ENCODE assay signal across 1 cellular context in the genomic region with DNA sequence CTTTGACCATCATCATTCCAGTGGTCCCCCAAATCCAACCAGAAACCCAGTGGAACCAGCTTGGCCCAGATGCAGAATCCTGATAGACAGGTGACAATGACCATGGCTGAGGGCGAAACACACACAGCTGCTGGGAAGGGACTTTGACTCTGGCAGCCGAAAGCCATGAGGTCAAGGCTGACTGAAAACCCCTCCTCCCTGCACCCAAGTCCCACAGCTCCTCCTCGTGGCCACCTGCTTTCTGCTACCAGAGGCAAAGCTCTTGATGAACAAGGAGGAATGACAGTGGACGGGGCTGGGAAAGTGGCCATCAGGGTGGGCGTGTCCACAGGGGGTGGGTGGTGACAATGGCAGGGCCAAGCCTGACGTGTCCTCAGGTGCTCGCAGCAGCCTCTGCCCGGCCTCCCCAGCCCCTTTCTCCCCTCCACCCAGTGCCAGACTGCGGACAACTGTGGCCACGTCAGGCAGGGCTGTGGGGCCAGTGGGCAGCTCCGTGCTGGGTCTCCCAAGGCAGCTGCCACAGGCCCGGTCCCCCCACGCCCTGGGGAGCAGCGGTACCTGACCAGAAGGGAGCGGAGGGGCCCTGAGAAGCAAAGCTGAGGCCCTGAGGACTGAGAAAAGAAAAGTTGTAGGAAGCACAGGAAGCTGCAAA.
TF ChIP-seq lines count a peak whose summit lies in the region.

No MANE protein-coding gene starts in this region.

TF ChIP-seq in HepG2, 621 proteins besides CTCF, POLR2A, EP300 and RAD21 (continued from another document and continues in another):
- TF ChIP-seq, protein P1, sequence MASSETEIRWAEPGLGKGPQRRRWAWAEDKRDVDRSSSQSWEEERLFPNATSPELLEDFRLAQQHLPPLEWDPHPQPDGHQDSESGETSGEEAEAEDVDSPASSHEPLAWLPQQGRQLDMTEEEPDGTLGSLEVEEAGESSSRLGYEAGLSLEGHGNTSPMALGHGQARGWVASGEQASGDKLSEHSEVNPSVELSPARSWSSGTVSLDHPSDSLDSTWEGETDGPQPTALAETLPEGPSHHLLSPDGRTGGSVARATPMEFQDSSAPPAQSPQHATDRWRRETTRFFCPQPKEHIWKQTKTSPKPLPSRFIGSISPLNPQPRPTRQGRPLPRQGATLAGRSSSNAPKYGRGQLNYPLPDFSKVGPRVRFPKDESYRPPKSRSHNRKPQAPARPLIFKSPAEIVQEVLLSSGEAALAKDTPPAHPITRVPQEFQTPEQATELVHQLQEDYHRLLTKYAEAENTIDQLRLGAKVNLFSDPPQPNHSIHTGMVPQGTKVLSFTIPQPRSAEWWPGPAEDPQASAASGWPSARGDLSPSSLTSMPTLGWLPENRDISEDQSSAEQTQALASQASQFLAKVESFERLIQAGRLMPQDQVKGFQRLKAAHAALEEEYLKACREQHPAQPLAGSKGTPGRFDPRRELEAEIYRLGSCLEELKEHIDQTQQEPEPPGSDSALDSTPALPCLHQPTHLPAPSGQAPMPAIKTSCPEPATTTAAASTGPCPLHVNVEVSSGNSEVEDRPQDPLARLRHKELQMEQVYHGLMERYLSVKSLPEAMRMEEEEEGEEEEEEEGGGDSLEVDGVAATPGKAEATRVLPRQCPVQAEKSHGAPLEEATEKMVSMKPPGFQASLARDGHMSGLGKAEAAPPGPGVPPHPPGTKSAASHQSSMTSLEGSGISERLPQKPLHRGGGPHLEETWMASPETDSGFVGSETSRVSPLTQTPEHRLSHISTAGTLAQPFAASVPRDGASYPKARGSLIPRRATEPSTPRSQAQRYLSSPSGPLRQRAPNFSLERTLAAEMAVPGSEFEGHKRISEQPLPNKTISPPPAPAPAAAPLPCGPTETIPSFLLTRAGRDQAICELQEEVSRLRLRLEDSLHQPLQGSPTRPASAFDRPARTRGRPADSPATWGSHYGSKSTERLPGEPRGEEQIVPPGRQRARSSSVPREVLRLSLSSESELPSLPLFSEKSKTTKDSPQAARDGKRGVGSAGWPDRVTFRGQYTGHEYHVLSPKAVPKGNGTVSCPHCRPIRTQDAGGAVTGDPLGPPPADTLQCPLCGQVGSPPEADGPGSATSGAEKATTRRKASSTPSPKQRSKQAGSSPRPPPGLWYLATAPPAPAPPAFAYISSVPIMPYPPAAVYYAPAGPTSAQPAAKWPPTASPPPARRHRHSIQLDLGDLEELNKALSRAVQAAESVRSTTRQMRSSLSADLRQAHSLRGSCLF (CRISPR knock-in tag; IDR thresholded peaks at IDR 0.05; ENCODE audit: borderline replicate concordance) = no peak
- TF ChIP-seq ZNF720 (CRISPR knock-in tag; IDR thresholded peaks at IDR 0.05) = no peak
- peak; percentile 96 for TF ChIP-seq MEIS2 (CRISPR knock-in tag; IDR thresholded peaks at IDR 0.05)
- TF ChIP-seq HNF1B (CRISPR knock-in tag; IDR thresholded peaks at IDR 0.05) = peak; percentile 91
- no peak for TF ChIP-seq CHCHD3 (CRISPR knock-in tag; IDR thresholded peaks at IDR 0.05)
- TF ChIP-seq ZBTB34 (CRISPR knock-in tag; IDR thresholded peaks at IDR 0.05) = no peak
- no peak for TF ChIP-seq ZBTB2 (CRISPR knock-in tag; IDR thresholded peaks at IDR 0.05; ENCODE audit: low read depth)
- peak; percentile 24; the same call in 1 of the 2 replicates for TF ChIP-seq BHLHE40 (IDR thresholded peaks at IDR 0.05; ENCODE audit: low read length)
- TF ChIP-seq KLF9 (CRISPR knock-in tag; IDR thresholded peaks at IDR 0.05; ENCODE audit: low read depth) = 0 out of 2 replicates have a peak, but pooled peaks have one; percentile 85
- TF ChIP-seq, protein P2, sequence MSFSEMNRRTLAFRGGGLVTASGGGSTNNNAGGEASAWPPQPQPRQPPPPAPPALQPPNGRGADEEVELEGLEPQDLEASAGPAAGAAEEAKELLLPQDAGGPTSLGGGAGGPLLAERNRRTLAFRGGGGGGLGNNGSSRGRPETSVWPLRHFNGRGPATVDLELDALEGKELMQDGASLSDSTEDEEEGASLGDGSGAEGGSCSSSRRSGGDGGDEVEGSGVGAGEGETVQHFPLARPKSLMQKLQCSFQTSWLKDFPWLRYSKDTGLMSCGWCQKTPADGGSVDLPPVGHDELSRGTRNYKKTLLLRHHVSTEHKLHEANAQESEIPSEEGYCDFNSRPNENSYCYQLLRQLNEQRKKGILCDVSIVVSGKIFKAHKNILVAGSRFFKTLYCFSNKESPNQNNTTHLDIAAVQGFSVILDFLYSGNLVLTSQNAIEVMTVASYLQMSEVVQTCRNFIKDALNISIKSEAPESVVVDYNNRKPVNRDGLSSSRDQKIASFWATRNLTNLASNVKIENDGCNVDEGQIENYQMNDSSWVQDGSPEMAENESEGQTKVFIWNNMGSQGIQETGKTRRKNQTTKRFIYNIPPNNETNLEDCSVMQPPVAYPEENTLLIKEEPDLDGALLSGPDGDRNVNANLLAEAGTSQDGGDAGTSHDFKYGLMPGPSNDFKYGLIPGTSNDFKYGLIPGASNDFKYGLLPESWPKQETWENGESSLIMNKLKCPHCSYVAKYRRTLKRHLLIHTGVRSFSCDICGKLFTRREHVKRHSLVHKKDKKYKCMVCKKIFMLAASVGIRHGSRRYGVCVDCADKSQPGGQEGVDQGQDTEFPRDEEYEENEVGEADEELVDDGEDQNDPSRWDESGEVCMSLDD (CRISPR knock-in tag; IDR thresholded peaks at IDR 0.05; ENCODE audit: borderline replicate concordance) = no peak
- no peak for TF ChIP-seq ZNF552 (CRISPR knock-in tag; IDR thresholded peaks at IDR 0.05; ENCODE audit: borderline replicate concordance)
- peak; percentile 97 for TF ChIP-seq RXRA (CRISPR knock-in tag; IDR thresholded peaks at IDR 0.05)
- TF ChIP-seq, protein P3, sequence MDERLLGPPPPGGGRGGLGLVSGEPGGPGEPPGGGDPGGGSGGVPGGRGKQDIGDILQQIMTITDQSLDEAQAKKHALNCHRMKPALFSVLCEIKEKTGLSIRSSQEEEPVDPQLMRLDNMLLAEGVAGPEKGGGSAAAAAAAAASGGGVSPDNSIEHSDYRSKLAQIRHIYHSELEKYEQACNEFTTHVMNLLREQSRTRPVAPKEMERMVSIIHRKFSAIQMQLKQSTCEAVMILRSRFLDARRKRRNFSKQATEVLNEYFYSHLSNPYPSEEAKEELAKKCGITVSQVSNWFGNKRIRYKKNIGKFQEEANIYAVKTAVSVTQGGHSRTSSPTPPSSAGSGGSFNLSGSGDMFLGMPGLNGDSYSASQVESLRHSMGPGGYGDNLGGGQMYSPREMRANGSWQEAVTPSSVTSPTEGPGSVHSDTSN (CRISPR knock-in tag; IDR thresholded peaks at IDR 0.05) = peak; percentile 41
- no peak for TF ChIP-seq NFATC3 (CRISPR knock-in tag; IDR thresholded peaks at IDR 0.05)
- TF ChIP-seq ZNF17 (CRISPR knock-in tag; IDR thresholded peaks at IDR 0.05) = no peak
- TF ChIP-seq BRF2 (CRISPR knock-in tag; IDR thresholded peaks at IDR 0.05) = no peak
- peak; percentile 41; the same call in 1 of the 2 replicates for TF ChIP-seq MAZ (IDR thresholded peaks at IDR 0.05; ENCODE audit: borderline replicate concordance, low read depth, low read length)
- peak; percentile 84 for TF ChIP-seq MAZ (CRISPR knock-in tag; IDR thresholded peaks at IDR 0.05; ENCODE audit: low read depth)
- TF ChIP-seq HINFP (CRISPR knock-in tag; IDR thresholded peaks at IDR 0.05; ENCODE audit: low read depth) = peak; percentile 73; the same call in 1 of the 2 replicates
- TF ChIP-seq, protein P4, sequence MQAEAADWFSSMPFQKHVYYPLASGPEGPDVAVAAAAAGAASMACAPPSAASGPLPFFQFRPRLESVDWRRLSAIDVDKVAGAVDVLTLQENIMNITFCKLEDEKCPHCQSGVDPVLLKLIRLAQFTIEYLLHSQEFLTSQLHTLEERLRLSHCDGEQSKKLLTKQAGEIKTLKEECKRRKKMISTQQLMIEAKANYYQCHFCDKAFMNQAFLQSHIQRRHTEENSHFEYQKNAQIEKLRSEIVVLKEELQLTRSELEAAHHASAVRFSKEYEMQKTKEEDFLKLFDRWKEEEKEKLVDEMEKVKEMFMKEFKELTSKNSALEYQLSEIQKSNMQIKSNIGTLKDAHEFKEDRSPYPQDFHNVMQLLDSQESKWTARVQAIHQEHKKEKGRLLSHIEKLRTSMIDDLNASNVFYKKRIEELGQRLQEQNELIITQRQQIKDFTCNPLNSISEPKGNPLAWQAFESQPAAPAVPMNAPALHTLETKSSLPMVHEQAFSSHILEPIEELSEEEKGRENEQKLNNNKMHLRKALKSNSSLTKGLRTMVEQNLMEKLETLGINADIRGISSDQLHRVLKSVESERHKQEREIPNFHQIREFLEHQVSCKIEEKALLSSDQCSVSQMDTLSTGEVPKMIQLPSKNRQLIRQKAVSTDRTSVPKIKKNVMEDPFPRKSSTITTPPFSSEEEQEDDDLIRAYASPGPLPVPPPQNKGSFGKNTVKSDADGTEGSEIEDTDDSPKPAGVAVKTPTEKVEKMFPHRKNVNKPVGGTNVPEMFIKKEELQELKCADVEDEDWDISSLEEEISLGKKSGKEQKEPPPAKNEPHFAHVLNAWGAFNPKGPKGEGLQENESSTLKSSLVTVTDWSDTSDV (CRISPR knock-in tag; IDR thresholded peaks at IDR 0.05) = no peak
- no peak for TF ChIP-seq ZNF790 (CRISPR knock-in tag; IDR thresholded peaks at IDR 0.05; ENCODE audit: borderline replicate concordance)
- no peak for TF ChIP-seq PTBP1 (IDR thresholded peaks at IDR 0.05; ENCODE audit: low read depth, low read length, poor library complexity, severe bottlenecking)
- no peak for TF ChIP-seq HNRNPUL1 (IDR thresholded peaks at IDR 0.05; ENCODE audit: low read depth, low read length)
- no peak for TF ChIP-seq MYPOP (CRISPR knock-in tag; IDR thresholded peaks at IDR 0.05)
- peak; percentile 85 for TF ChIP-seq ARNTL (CRISPR knock-in tag; IDR thresholded peaks at IDR 0.05)
- TF ChIP-seq ZNF34 (CRISPR knock-in tag; IDR thresholded peaks at IDR 0.05; ENCODE audit: borderline replicate concordance) = 0 out of 2 replicates have a peak, but pooled peaks have one; percentile 63
- no peak for TF ChIP-seq ZNF460 (CRISPR knock-in tag; IDR thresholded peaks at IDR 0.05; ENCODE audit: borderline replicate concordance)
- TF ChIP-seq ELF3 (CRISPR knock-in tag; IDR thresholded peaks at IDR 0.05) = peak; percentile 52; the same call in 1 of the 2 replicates
